ENCODE assay signal across 16 cellular contexts in the genomic region with DNA sequence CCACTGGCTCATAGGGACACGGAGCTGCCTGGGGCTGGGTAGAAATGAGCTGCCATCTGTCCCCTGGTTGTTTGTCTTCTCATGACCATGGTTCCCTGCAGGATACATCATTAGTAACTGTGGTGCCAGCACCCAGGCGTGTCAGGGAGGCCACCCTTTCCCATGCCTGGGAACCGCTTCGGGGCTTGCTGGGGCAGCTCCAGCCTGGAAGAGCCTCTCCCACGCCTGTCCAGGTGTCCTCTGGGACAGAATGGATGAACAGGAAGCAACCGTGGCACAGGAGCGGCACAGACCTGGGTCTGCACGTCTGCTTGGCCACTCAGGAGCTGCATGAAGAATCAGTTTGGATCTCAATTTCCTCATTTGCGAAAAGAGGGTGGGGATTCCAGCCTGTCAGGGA. TPM values are rescaled to one million over a fixed set of nuclear protein-coding genes. Genes with fewer than 3 reads are reported as not detected.
DNase-seq lines count a peak whose midpoint lies in the region; ATAC-seq and TF ChIP-seq lines count a peak whose summit lies in the region.
"Had no signal": no experiment of that assay in that cellular context is flagged by ENCODE, and none has a peak within 500 bp of the region (broad histone marks: within the 10 kb centered on the region; RNA-seq: fewer than 3 reads in every experiment).

No MANE protein-coding gene starts in this region.

- no peak overlapping the region for H3K4me2 ChIP-seq in mammary epithelial cell (ENCODE audit: insufficient read depth, low read depth, low read length)
- H3K4me2 ChIP-seq: BLaER1 treated with 17β-estradiol and CSF1 and Interleukin-3, amounts not matched to agents 10 nM and 100 nM had no signal

- BruUV-seq in mammary epithelial cell (replicated peaks; lab: Mats Ljungman, UMichigan) = no TSS peak

- DNase-seq in NCI-H1417 (lab: John Stamatoyannopoulos, UW) = peak; percentile 15 to 48 (median 32)
- no peak for DNase-seq in NCI-H1417 treated with DMSO at 0.1 percent for 48 hours (lab: John Stamatoyannopoulos, UW)
- no peak for DNase-seq in mammary epithelial cell
- peak in 1 of 2 donors; percentile 21 for DNase-seq in foreskin keratinocyte
- no peak for DNase-seq in progenitor cell of endocrine pancreas (ENCODE audit: low spot score, unreplicated experiment)
- DNase-seq in coronary artery (ENCODE audit: low spot score) = no peak
- DNase-seq: DMS153, EL, GOT3, HFFc6, Karpas-422, NCI-H2107, SHP77 had no signal

- dilution Hi-C loops in mammary epithelial cell (cut with HindIII; ENCODE audit: low sequenced_read_pairs) = no loop called here

- H2AFZ ChIP-seq in mammary epithelial cell (ENCODE audit: low read depth, low read length) = peak overlapping the region; percentile 55

- H3K27me3 Mint-ChIP-seq in progenitor cell of endocrine pancreas = no peaks in the 10 kb centered on the region

- no peak overlapping the region for H3K4me3 ChIP-seq in mammary epithelial cell (replicated peaks in 1 of 3; ENCODE audit: insufficient read depth in 1 of 3, low read depth in 2 of 3, low read length in 3 of 3)
- H3K4me3 ChIP-seq in coronary artery = no peak overlapping the region
- H3K4me3 ChIP-seq: BLaER1 treated with 17β-estradiol and CSF1 and Interleukin-3, amounts not matched to agents 10 nM and 100 nM had no signal

- no peaks in the 10 kb centered on the region for H3K79me2 ChIP-seq in mammary epithelial cell (ENCODE audit: insufficient read depth, low read length)

- H3K27ac Mint-ChIP-seq in progenitor cell of endocrine pancreas = peak overlapping the region; percentile 37
- H3K27ac Mint-ChIP-seq: HFFc6 had no signal

- no peaks in the 10 kb centered on the region for H3K36me3 ChIP-seq in mammary epithelial cell (ENCODE audit: insufficient read depth, low read length)
- H3K36me3 ChIP-seq: BLaER1 treated with 17β-estradiol and CSF1 and Interleukin-3, amounts not matched to agents 10 nM and 100 nM had no signal

- H3K4me1 ChIP-seq in mammary epithelial cell (ENCODE audit: insufficient read depth, low read length) = peaks cover 9% of the 10 kb centered on the region
- peaks cover 6% of the 10 kb centered on the region for H3K4me1 ChIP-seq in foreskin keratinocyte

- H3K9ac ChIP-seq in mammary epithelial cell (ENCODE audit: insufficient read depth, low read length) = no peak overlapping the region
- H3K9ac ChIP-seq: BLaER1 treated with 17β-estradiol and CSF1 and Interleukin-3, amounts not matched to agents 10 nM and 100 nM had no signal

- peaks cover 32% of the 10 kb centered on the region for H3K4me1 Mint-ChIP-seq in progenitor cell of endocrine pancreas (ENCODE audit: low read depth)

- WGBS in mammary epithelial cell (ENCODE audit: low coverage, missing lambda C conversion rate) = 25% methylated on average over 9 of the region's 9 CpGs

- intact Hi-C loops in mammary epithelial cell (cut with micrococcal nuclease) = no loop called here

- H3K9me3 Mint-ChIP-seq in progenitor cell of endocrine pancreas (ENCODE audit: low read depth) = no peaks in the 10 kb centered on the region
- H3K9me3 Mint-ChIP-seq: HFFc6 had no signal

- H3K9me3 ChIP-seq in mammary epithelial cell (replicated peaks; ENCODE audit: insufficient read depth, low read length) = no peaks in the 10 kb centered on the region
- H3K9me3 ChIP-seq: BLaER1 treated with 17β-estradiol and CSF1 and Interleukin-3, amounts not matched to agents 10 nM and 100 nM had no signal

- TF ChIP-seq CTCF in mammary epithelial cell (conservative IDR thresholded peaks at IDR 0.05 in 1 of 2, IDR thresholded peaks at IDR 0.05 in 1 of 2; ENCODE audit: extremely low read depth in 1 of 2, insufficient read depth in 1 of 2, low read depth in 1 of 2, low read length in 2 of 2) (no peak), foreskin keratinocyte (conservative IDR thresholded peaks at IDR 0.05) (no peak), progenitor cell of endocrine pancreas (IDR thresholded peaks at IDR 0.05; ENCODE audit: unreplicated experiment) (no peak), coronary artery (IDR thresholded peaks at IDR 0.05) (no peak)

- H3K36me3 Mint-ChIP-seq in progenitor cell of endocrine pancreas (ENCODE audit: insufficient read depth) = no peaks in the 10 kb centered on the region

- CTCF ChIA-PET in mammary epithelial cell (lab: Charles Lee; ENCODE audit: low non-redundant PET) = interaction anchor here (0.5 kb wide), 1 partner anchor 54 kb away, joined by 3 read pairs; no protein-coding TSS in a partner anchor

- H3K27me3 ChIP-seq in mammary epithelial cell (ENCODE audit: insufficient read depth, low read length) = no peaks in the 10 kb centered on the region
- H3K27me3 ChIP-seq in foreskin keratinocyte = no peaks in the 10 kb centered on the region
- H3K27me3 ChIP-seq: BLaER1 treated with 17β-estradiol and CSF1 and Interleukin-3, amounts not matched to agents 10 nM and 100 nM had no signal

- peak; percentile 13 for ATAC-seq in foreskin keratinocyte
- ATAC-seq in HG03095 (IDR thresholded peaks at IDR 0.05; ENCODE audit: unreplicated experiment) = no peak
- ATAC-seq in HG03521 (IDR thresholded peaks at IDR 0.05; ENCODE audit: unreplicated experiment) = no peak

- H4K20me1 ChIP-seq in mammary epithelial cell (ENCODE audit: insufficient read depth, low read length) = no peaks in the 10 kb centered on the region
- H4K20me1 ChIP-seq: BLaER1 treated with 17β-estradiol and CSF1 and Interleukin-3, amounts not matched to agents 10 nM and 100 nM had no signal

- H3K27ac ChIP-seq in mammary epithelial cell (ENCODE audit: insufficient read depth, low read depth, low read length) (no peak overlapping the region), foreskin keratinocyte (no peak overlapping the region), coronary artery (no peak overlapping the region)
- H3K27ac ChIP-seq: BLaER1 treated with 17β-estradiol and CSF1 and Interleukin-3, amounts not matched to agents 10 nM and 100 nM had no signal

- H3K4me3 Mint-ChIP-seq in progenitor cell of endocrine pancreas (ENCODE audit: low read depth) = no peak overlapping the region
- H3K4me3 Mint-ChIP-seq: HFFc6 had no signal

- in situ Hi-C loops in mammary epithelial cell (cut with MboI; ENCODE audit: low sequenced_read_pairs in 2 of 2) = loop anchor here in 1 of 2 donors (5.0 kb wide), 1 partner anchor 88 kb away; no protein-coding TSS in a partner anchor

RNA-seq across cellular contexts. Expression of gene SDC1, which starts 34.8 kb away (rescaled TPM):
- total RNA-seq in mammary epithelial cell (1,000 to 10,000 TPM in 1 of 2 donors, 100 to 1,000 TPM in 1; 574 to 1,408 TPM), foreskin keratinocyte (1,300 and 1,305 TPM in 2 replicates), progenitor cell of endocrine pancreas (35.1 and 38.7 TPM in 2 replicates)
- polyA plus RNA-seq in mammary epithelial cell (1,215 TPM), foreskin keratinocyte (824 and 890 TPM in 2 replicates)
- 602 TPM for polyA minus RNA-seq in mammary epithelial cell

Comparison
In these comparisons a context has a peak if more than half of its experiments do, and no peak if none do; other contexts are left out.
1. DNase-seq: peak in NCI-H1417 (3 of 3); none in NCI-H1417 treated with DMSO at 0.1 percent for 48 hours (single experiment), mammary epithelial cell (single experiment), progenitor cell of endocrine pancreas (single experiment) and coronary artery (single experiment).
2. RNA of gene SDC1, which starts 34.8 kb away (total RNA-seq): 574 to 1,408 TPM in mammary epithelial cell and 1,300 to 1,305 TPM in foreskin keratinocyte; 35.1 to 38.7 TPM in progenitor cell of endocrine pancreas; every median in the first group is over 10 times any median in the second.